10 cellular contexts compared by ENCODE assay signal in genomic region chr12:120762093-120762492, GRCh38. TPM values are rescaled to one million over a fixed set of nuclear protein-coding genes. Genes with fewer than 3 reads are reported as not detected.
DNase-seq lines count a peak whose midpoint lies in the region; TF ChIP-seq lines count a peak whose summit lies in the region.
"Had no signal": no experiment of that assay in that cellular context is flagged by ENCODE, and none has a peak within 500 bp of the region (broad histone marks: within the 10 kb centered on the region; RNA-seq: fewer than 3 reads in every experiment).

No MANE protein-coding gene starts in this region.

- H3K4me2 ChIP-seq in parathyroid adenoma (ENCODE audit: low read length) = peak overlapping the region; percentile 22

- DNase-seq in breast epithelium (ENCODE audit: low spot score in 2 of 2) (no peak), MCF 10A (ENCODE audit: unreplicated experiment) (no peak), left ventricle myocardium inferior (no peak), SHP77 (lab: John Stamatoyannopoulos, UW) (no peak), OCI-M1 (lab: John Stamatoyannopoulos, UW) (no peak), Caco-2 (no peak), middle frontal gyrus (ENCODE audit: extremely low spot score, low spot score) (no peak)
- DNase-seq: GF-D8, T-helper 9 cell had no signal

- H3K4me1 Mint-ChIP-seq in MCF 10A (ENCODE audit: insufficient read depth, unreplicated experiment) = no peaks in the 10 kb centered on the region
- H3K4me1 Mint-ChIP-seq in Caco-2 (ENCODE audit: low read depth, unreplicated experiment) = no peaks in the 10 kb centered on the region

- H3K36me3 Mint-ChIP-seq in MCF 10A (ENCODE audit: insufficient read depth, unreplicated experiment) (peaks cover 63% of the 10 kb centered on the region), Caco-2 (ENCODE audit: insufficient read depth, unreplicated experiment) (peaks cover 54% of the 10 kb centered on the region)

- BruUV-seq in MCF 10A (replicated peaks; lab: Mats Ljungman, UMichigan) (no TSS peak), Caco-2 (replicated peaks; lab: Mats Ljungman, UMichigan) (no TSS peak)

- H3K4me3 ChIP-seq in breast epithelium (peak overlapping the region in 1 of 3 donors; percentile 25), left ventricle myocardium inferior (peak overlapping the region; percentile 31), parathyroid adenoma (ENCODE audit: low read depth, low read length) (no peak overlapping the region), Caco-2 (ENCODE audit: low read depth, low read length) (no peak overlapping the region)

- CTCF ChIA-PET in MCF 10A (lab: Yijun Ruan, JAX) (interaction anchor here (0.6 to 1.2 kb wide), 3 partner anchors 113 to 211 kb away, joined by 4 read pairs; no protein-coding TSS in a partner anchor), Caco-2 (lab: Charles Lee) (no interaction called here)

- no peak overlapping the region for H2AFZ ChIP-seq in parathyroid adenoma

- TF ChIP-seq CTCF in breast epithelium (IDR thresholded peaks at IDR 0.05) = no peak
- no peak for TF ChIP-seq CTCF in MCF 10A (IDR thresholded peaks at IDR 0.05; ENCODE audit: unreplicated experiment)
- TF ChIP-seq CTCF in left ventricle myocardium inferior (IDR thresholded peaks at IDR 0.05; ENCODE audit: borderline replicate concordance) = no peak
- no peak for TF ChIP-seq CTCF in parathyroid adenoma (IDR thresholded peaks at IDR 0.05)
- no peak for TF ChIP-seq CTCF in Caco-2 (IDR thresholded peaks at IDR 0.05; ENCODE audit: insufficient read depth in 1 of 2, low read depth in 1 of 2, low read length in 1 of 2, severe bottlenecking in 1 of 2, unreplicated experiment in 1 of 2)

- H3K27me3 Mint-ChIP-seq in MCF 10A (ENCODE audit: insufficient read depth, unreplicated experiment) (no peaks in the 10 kb centered on the region), Caco-2 (ENCODE audit: insufficient read depth, unreplicated experiment) (no peaks in the 10 kb centered on the region)

- no peak overlapping the region for H3K9ac ChIP-seq in parathyroid adenoma

- H3K4me1 ChIP-seq in breast epithelium = no peaks in the 10 kb centered on the region
- H3K4me1 ChIP-seq in left ventricle myocardium inferior = peaks cover 23% of the 10 kb centered on the region
- H3K4me1 ChIP-seq in parathyroid adenoma = peaks cover 3% of the 10 kb centered on the region
- H3K4me1 ChIP-seq in Caco-2 = 0 out of 2 replicates have a peak, but pooled peaks cover 4% of the 10 kb centered on the region

- H3K9me3 ChIP-seq in breast epithelium = no peaks in the 10 kb centered on the region
- no peaks in the 10 kb centered on the region for H3K9me3 ChIP-seq in left ventricle myocardium inferior (replicated peaks)
- no peaks in the 10 kb centered on the region for H3K9me3 ChIP-seq in parathyroid adenoma (ENCODE audit: control insufficient read depth, low read length)
- no peaks in the 10 kb centered on the region for H3K9me3 ChIP-seq in Caco-2

- H3K27me3 ChIP-seq in breast epithelium (no peaks in the 10 kb centered on the region), left ventricle myocardium inferior (ENCODE audit: low read depth) (no peaks in the 10 kb centered on the region), parathyroid adenoma (ENCODE audit: control insufficient read depth, insufficient read depth, low read length) (no peaks in the 10 kb centered on the region), Caco-2 (replicated peaks; ENCODE audit: control insufficient read depth, insufficient read depth, low read length) (no peaks in the 10 kb centered on the region)

- no peak overlapping the region for H3K4me3 Mint-ChIP-seq in MCF 10A (ENCODE audit: unreplicated experiment)
- H3K4me3 Mint-ChIP-seq in Caco-2 (ENCODE audit: unreplicated experiment) = no peak overlapping the region

- POLR2A ChIA-PET in MCF 10A (lab: Yijun Ruan, JAX) = no interaction called here
- POLR2A ChIA-PET in Caco-2 (lab: Charles Lee) = interaction anchor here (0.6 kb wide), 1 partner anchor 181 kb away, joined by 3 read pairs; the partner anchor contains the start of gene POP5

- intact Hi-C loops in breast epithelium (cut with DNase I; ENCODE audit: low total_unique reads) = no loop called here
- intact Hi-C loops in MCF 10A (cut with micrococcal nuclease) = no loop called here
- intact Hi-C loops in left ventricle myocardium inferior (cut with micrococcal nuclease) = no loop called here
- intact Hi-C loops in Caco-2 (cut with micrococcal nuclease; ENCODE audit: unreplicated experiment) = no loop called here

- H3K36me3 ChIP-seq in breast epithelium = no peaks in the 10 kb centered on the region
- H3K36me3 ChIP-seq in left ventricle myocardium inferior = peaks cover 50% of the 10 kb centered on the region
- H3K36me3 ChIP-seq in parathyroid adenoma (ENCODE audit: control insufficient read depth, insufficient read depth, low read length) = no peaks in the 10 kb centered on the region
- peaks cover 4% of the 10 kb centered on the region for H3K36me3 ChIP-seq in Caco-2 (ENCODE audit: control insufficient read depth, insufficient read depth, low read length)

- H3K9me3 Mint-ChIP-seq in MCF 10A (ENCODE audit: unreplicated experiment) (no peaks in the 10 kb centered on the region), Caco-2 (ENCODE audit: unreplicated experiment) (no peaks in the 10 kb centered on the region)

- H3K27ac Mint-ChIP-seq in MCF 10A (ENCODE audit: low read depth, unreplicated experiment) = no peak overlapping the region
- no peak overlapping the region for H3K27ac Mint-ChIP-seq in Caco-2 (ENCODE audit: unreplicated experiment)

- H3K27ac ChIP-seq in breast epithelium (peak overlapping the region; percentile 54 to 73), left ventricle myocardium inferior (replicated peaks) (peak overlapping the region; percentile 80), parathyroid adenoma (no peak overlapping the region)

- H3K79me2 ChIP-seq in parathyroid adenoma = no peaks in the 10 kb centered on the region

- TF ChIP-seq POLR2A in breast epithelium (IDR thresholded peaks at IDR 0.05) = no peak

RNA-seq across cellular contexts. Expression of gene ACADS, which starts 36.5 kb away (rescaled TPM):
- total RNA-seq in breast epithelium = 100 to 1,000 TPM in 1 of 3 donors, 10 to 100 TPM in 2; 38.3 to 114 (median 54.3) TPM
- 1.9 and 2.1 TPM in 2 replicates for total RNA-seq in MCF 10A (2022)
- total RNA-seq in left ventricle myocardium inferior = 93.8 TPM
- total RNA-seq in Caco-2 (2022) = 12.5 and 13.1 TPM in 2 replicates

RNA-seq across cellular contexts. Expression of gene UNC119B, which starts 51.8 kb away (rescaled TPM):
- total RNA-seq in breast epithelium (10 to 100 TPM; 19.2 to 24.0 (median 22.0) TPM), MCF 10A (2022) (31.0 and 34.7 TPM in 2 replicates), left ventricle myocardium inferior (11.5 TPM), Caco-2 (2022) (39.1 and 44.4 TPM in 2 replicates)
